ENCODE assay signal across 13 cellular contexts in genomic region chr14:53149656-53150319, GRCh38. TPM values are rescaled to one million over a fixed set of nuclear protein-coding genes. Genes with fewer than 3 reads are reported as not detected.
DNase-seq lines count a peak whose midpoint lies in the region; ATAC-seq and TF ChIP-seq lines count a peak whose summit lies in the region.
"Had no signal": no experiment of that assay in that cellular context is flagged by ENCODE, and none has a peak within 500 bp of the region (broad histone marks: within the 10 kb centered on the region; RNA-seq: fewer than 3 reads in every experiment).

No MANE protein-coding gene starts in this region.

- TF ChIP-seq CTCF in DOHH2 (IDR thresholded peaks at IDR 0.05; ENCODE audit: low read depth, low read length, poor library complexity, severe bottlenecking) = no peak
- TF ChIP-seq CTCF in activated CD8-positive, alpha-beta T cell treated with anti-CD3 and anti-CD28 coated beads for 36 hours (IDR thresholded peaks at IDR 0.05) = no peak
- TF ChIP-seq CTCF in RWPE1 (conservative IDR thresholded peaks at IDR 0.05; ENCODE audit: low read depth) = no peak

- peak overlapping the region; percentile 85 for H3K4me2 ChIP-seq in DOHH2 (ENCODE audit: low read length)

- H3K79me2 ChIP-seq in DOHH2 (ENCODE audit: control insufficient read depth, low read length) = peaks cover 81% of the 10 kb centered on the region

- H3K27ac ChIP-seq in DOHH2 (ENCODE audit: low read depth, low read length) (no peak overlapping the region), HUES6 (ENCODE audit: low read depth, low read length) (no peak overlapping the region), RWPE1 (no peak overlapping the region)
- H3K27ac ChIP-seq: tibial artery had no signal

- H3K4me1 Mint-ChIP-seq in activated CD8-positive, alpha-beta T cell treated with anti-CD3 and anti-CD28 coated beads for 36 hours (ENCODE audit: low read depth) = peaks cover 61% of the 10 kb centered on the region
- peaks cover 55 to 69% (median 57%) of the 10 kb centered on the region in 3 donors for H3K4me1 Mint-ChIP-seq in naive B cell

- ATAC-seq in activated CD8-positive, alpha-beta T cell treated with anti-CD3 and anti-CD28 coated beads for 36 hours = no peak
- ATAC-seq in naive B cell (ENCODE audit: low read depth in 2 of 2) = no peak
- ATAC-seq in HG02571 (IDR thresholded peaks at IDR 0.05; ENCODE audit: unreplicated experiment) = no peak
- ATAC-seq in left lobe of liver = no peak
- ATAC-seq: left colon had no signal

- H3K9me3 Mint-ChIP-seq in activated CD8-positive, alpha-beta T cell treated with anti-CD3 and anti-CD28 coated beads for 36 hours = peaks cover 3% of the 10 kb centered on the region
- H3K9me3 Mint-ChIP-seq in naive B cell = no peaks in the 10 kb centered on the region

- H3K27me3 ChIP-seq in DOHH2 (ENCODE audit: control insufficient read depth, low read length) (no peaks in the 10 kb centered on the region), HUES6 (ENCODE audit: control insufficient read depth, insufficient read depth, low read length) (peaks cover 7% of the 10 kb centered on the region)
- H3K27me3 ChIP-seq: tibial artery had no signal

- no peaks in the 10 kb centered on the region for H3K27me3 Mint-ChIP-seq in activated CD8-positive, alpha-beta T cell treated with anti-CD3 and anti-CD28 coated beads for 36 hours
- H3K27me3 Mint-ChIP-seq in naive B cell = no peaks in the 10 kb centered on the region

- intact Hi-C loops in activated CD8-positive, alpha-beta T cell treated with anti-CD3 and anti-CD28 coated beads for 36 hours (cut with micrococcal nuclease) = loop anchor here (2.0 to 5.0 kb wide), 2 partner anchors 41 to 92 kb away; no protein-coding TSS in a partner anchor

- DNase-seq in activated CD8-positive, alpha-beta T cell treated with anti-CD3 and anti-CD28 coated beads for 36 hours = no peak
- DNase-seq in naive B cell (peak; percentile 38), RWPE1 (ENCODE audit: low spot score) (no peak), left lobe of liver (ENCODE audit: low spot score) (no peak)
- DNase-seq: activated CD8-positive, alpha-beta memory T cell treated with anti-CD3 and anti-CD28 coated beads, Interleukin-2, amount 50 U/mL, for 4 hours; foreskin fibroblast; NCI-H510A; SK-N-SH; tibial artery had no signal

- H3K4me1 ChIP-seq in DOHH2 (ENCODE audit: control insufficient read depth, low read length) (peaks cover 53% of the 10 kb centered on the region), HUES6 (ENCODE audit: control insufficient read depth, insufficient read depth, low read length) (peaks cover 17% of the 10 kb centered on the region)

- peaks cover 31% of the 10 kb centered on the region for H4K20me1 ChIP-seq in DOHH2 (ENCODE audit: control insufficient read depth, insufficient read depth, low read depth, low read length)

- POLR2A ChIA-PET in activated CD8-positive, alpha-beta T cell treated with anti-CD3 and anti-CD28 coated beads for 36 hours (lab: Charles Lee) = interaction anchor here (0.6 to 6.8 kb wide), 6 partner anchors 10 to 452 kb away, joined by 3 to 72 read pairs (median 3); no protein-coding TSS in a partner anchor
- POLR2A ChIA-PET in RWPE1 (lab: Yijun Ruan, JAX; ENCODE audit: low non-redundant PET) = no interaction called here

- H3K9ac ChIP-seq in HUES6 (ENCODE audit: low read length) = no peak overlapping the region
- H3K9ac ChIP-seq: SK-N-SH had no signal

- no peaks in the 10 kb centered on the region; the same call in 1 of the 2 replicates for H3K9me3 ChIP-seq in DOHH2 (ENCODE audit: control insufficient read depth, insufficient read depth, low read length)
- no peaks in the 10 kb centered on the region; the same call in 1 of the 2 replicates for H3K9me3 ChIP-seq in HUES6 (ENCODE audit: control insufficient read depth, insufficient read depth, low read depth, low read length)
- H3K9me3 ChIP-seq: SK-N-SH, tibial artery had no signal

- H3K4me3 Mint-ChIP-seq in activated CD8-positive, alpha-beta T cell treated with anti-CD3 and anti-CD28 coated beads for 36 hours = peak overlapping the region; percentile 100
- H3K4me3 Mint-ChIP-seq in naive B cell = peak overlapping the region; percentile 13 to 100 (median 65)

- peaks cover 13% of the 10 kb centered on the region; the same call in 1 of the 2 replicates for H3F3A ChIP-seq in DOHH2 (ENCODE audit: control insufficient read depth, insufficient read depth)

- H3K27ac Mint-ChIP-seq in activated CD8-positive, alpha-beta T cell treated with anti-CD3 and anti-CD28 coated beads for 36 hours = no peak overlapping the region
- H3K27ac Mint-ChIP-seq in naive B cell = peak overlapping the region in 5 of 6 donors; percentile 9 to 98 (median 48)

- H3K36me3 ChIP-seq in DOHH2 (ENCODE audit: control insufficient read depth, low read length) (peaks cover 35% of the 10 kb centered on the region), HUES6 (ENCODE audit: control insufficient read depth, insufficient read depth, low read length) (no peaks in the 10 kb centered on the region; the same call in 1 of the 2 replicates)
- H3K36me3 ChIP-seq: tibial artery had no signal

- peak overlapping the region; percentile 94 for H3K4me3 ChIP-seq in DOHH2 (ENCODE audit: low read length)
- H3K4me3 ChIP-seq in HUES6 (ENCODE audit: low read depth, low read length) = peak overlapping the region; percentile 90; the same call in 1 of the 2 replicates
- H3K4me3 ChIP-seq: tibial artery had no signal

- H3K36me3 Mint-ChIP-seq in activated CD8-positive, alpha-beta T cell treated with anti-CD3 and anti-CD28 coated beads for 36 hours (ENCODE audit: low read depth) = peaks cover 46% of the 10 kb centered on the region
- no peaks in the 10 kb centered on the region for H3K36me3 Mint-ChIP-seq in naive B cell

- CTCF ChIA-PET in activated CD8-positive, alpha-beta T cell treated with anti-CD3 and anti-CD28 coated beads for 36 hours (lab: Charles Lee) = interaction anchor here (0.9 to 4.0 kb wide), 8 partner anchors 31 to 146 kb away, joined by 3 to 15 read pairs (median 6); no protein-coding TSS in a partner anchor
- CTCF ChIA-PET in RWPE1 (lab: Yijun Ruan, JAX) = interaction anchor here (0.5 kb wide), 1 partner anchor 177 kb away, joined by 6 read pairs; no protein-coding TSS in a partner anchor

- no peaks in the 10 kb centered on the region for H3K9me2 ChIP-seq in DOHH2 (replicated peaks; ENCODE audit: control insufficient read depth, low read length)
- H3K9me2 ChIP-seq: SK-N-SH had no signal

RNA-seq across cellular contexts. Expression of gene DDHD1, which starts 3.3 kb away (rescaled TPM):
- total RNA-seq in activated CD8-positive, alpha-beta T cell treated with anti-CD3 and anti-CD28 coated beads for 36 hours = 10 to 100 TPM; 35.5 to 41.5 TPM
- 10 to 100 TPM in 3 of 6 donors, 1 to 10 TPM in 3; 3.5 to 13.7 (median 10.2) TPM for polyA plus RNA-seq in naive B cell (ENCODE audit: low read depth in 6 of 6)
- total RNA-seq in left lobe of liver = 3.3 TPM
